Comparison of ENCODE assay signal across 23 cellular contexts in the genomic region with DNA sequence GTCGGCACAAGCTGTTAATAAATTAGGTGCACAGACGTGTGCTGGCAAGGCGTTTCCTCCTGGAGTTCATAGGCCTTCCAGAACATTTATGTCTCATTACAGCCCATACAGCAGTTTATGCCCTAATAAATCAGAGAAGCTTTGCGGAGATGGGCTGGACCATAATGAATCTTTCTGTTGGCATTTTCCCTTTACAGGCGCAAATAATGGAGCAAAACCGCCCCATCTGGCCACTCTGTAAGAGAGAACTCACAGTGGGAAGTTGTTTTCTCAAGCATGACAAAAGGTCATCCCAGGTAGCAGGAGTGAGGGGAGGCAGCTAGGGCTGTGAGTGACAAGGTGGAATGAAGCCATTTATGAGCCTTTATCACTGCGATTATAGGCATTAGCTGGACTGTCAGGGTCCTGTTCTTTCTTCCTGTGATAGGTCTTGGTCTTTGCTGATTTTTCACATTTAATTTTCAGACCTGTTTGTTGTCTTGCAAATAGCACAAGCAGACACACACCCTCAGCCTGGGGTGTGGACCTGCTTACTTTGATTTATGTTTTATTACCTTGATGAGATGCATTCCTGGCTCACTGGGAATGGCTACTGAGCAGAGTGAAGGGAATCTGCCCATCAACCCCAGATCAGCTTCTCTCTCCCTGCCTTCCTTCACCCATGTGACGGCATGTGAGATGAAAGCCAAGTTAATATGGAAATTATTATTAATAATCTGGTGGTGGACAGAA.
DNase-seq lines count a peak whose midpoint lies in the region; ATAC-seq and TF ChIP-seq lines count a peak whose summit lies in the region.
"Had no signal": no experiment of that assay in that cellular context is flagged by ENCODE, and none has a peak within 500 bp of the region (broad histone marks: within the 10 kb centered on the region; RNA-seq: fewer than 3 reads in every experiment).

No MANE protein-coding gene starts in this region.

- H3K27ac Mint-ChIP-seq in stimulated activated effector memory CD8-positive, alpha-beta T cell treated with anti-CD3 and anti-CD28 coated beads, Interleukin-12 subunit alpha, Interleukin-12 subunit beta, amount 100 ng/mL, for 72 hours: no peak overlapping the region
- H3K27ac Mint-ChIP-seq: activated CD4-positive, alpha-beta T cell treated with anti-CD3 and anti-CD28 coated beads for 36 hours; effector memory CD8-positive, alpha-beta T cell; IgD-negative memory B cell had no signal

- DNase-seq in A172 (ENCODE audit: low spot score) (peak; percentile 51), NCI-H146 (lab: John Stamatoyannopoulos, UW) (peak; percentile 32), iPS-NIHi11 (ENCODE audit: low spot score) (peak; percentile 56), GDM1 (lab: John Stamatoyannopoulos, UW) (no peak), pons (ENCODE audit: low spot score) (no peak), hypothalamus (lab: John Stamatoyannopoulos, UW) (no peak)
- no peak for DNase-seq in stimulated activated effector memory CD8-positive, alpha-beta T cell treated with anti-CD3 and anti-CD28 coated beads, Interleukin-12 subunit alpha, Interleukin-12 subunit beta, amount 100 ng/mL, for 72 hours (ENCODE audit: low spot score in 2 of 2)
- DNase-seq: activated CD4-positive, alpha-beta T cell treated with anti-CD3 and anti-CD28 coated beads for 36 hours; activated effector memory CD4-positive, alpha-beta T cell treated with Interleukin-2 at 50 U/mL for 16 hours; amniotic stem cell; effector memory CD8-positive, alpha-beta T cell; heart left ventricle; kidney glomerular epithelial cell; NCI-H2107; SK-N-SH; stimulated activated CD4-positive, alpha-beta T cell treated with anti-CD3 and anti-CD28 coated beads, Interleukin-15, amount 100 ng/mL, for 24 hours; stimulated activated naive CD4-positive, alpha-beta T cell treated with Interleukin-2 at 50 U/mL for 16 hours; T-helper 9 cell; tibial artery had no signal

- no peaks in the 10 kb centered on the region for H3K36me3 Mint-ChIP-seq in stimulated activated effector memory CD8-positive, alpha-beta T cell treated with anti-CD3 and anti-CD28 coated beads, Interleukin-12 subunit alpha, Interleukin-12 subunit beta, amount 100 ng/mL, for 72 hours
- H3K36me3 Mint-ChIP-seq: IgD-negative memory B cell had no signal

- TF ChIP-seq CTCF in VCaP (conservative IDR thresholded peaks at IDR 0.05): peak; percentile 25

- H3K9me3 Mint-ChIP-seq in stimulated activated effector memory CD8-positive, alpha-beta T cell treated with anti-CD3 and anti-CD28 coated beads, Interleukin-12 subunit alpha, Interleukin-12 subunit beta, amount 100 ng/mL, for 72 hours: peaks cover 12% of the 10 kb centered on the region

- ATAC-seq in stimulated activated effector memory CD8-positive, alpha-beta T cell treated with anti-CD3 and anti-CD28 coated beads, Interleukin-12 subunit alpha, Interleukin-12 subunit beta, amount 100 ng/mL, for 72 hours: no peak
- ATAC-seq: activated CD4-positive, alpha-beta T cell treated with anti-CD3 and anti-CD28 coated beads for 36 hours; effector memory CD8-positive, alpha-beta T cell; heart left ventricle had no signal

- H3K27ac ChIP-seq in VCaP: peak overlapping the region; percentile 18; the same call in 1 of the 2 replicates
- H3K27ac ChIP-seq: C4-2B, heart left ventricle, tibial artery had no signal

- H3K4me1 Mint-ChIP-seq in stimulated activated effector memory CD8-positive, alpha-beta T cell treated with anti-CD3 and anti-CD28 coated beads, Interleukin-12 subunit alpha, Interleukin-12 subunit beta, amount 100 ng/mL, for 72 hours: no peaks in the 10 kb centered on the region
- H3K4me1 Mint-ChIP-seq: activated CD4-positive, alpha-beta T cell treated with anti-CD3 and anti-CD28 coated beads for 36 hours; central memory CD8-positive, alpha-beta T cell; IgD-negative memory B cell had no signal

- H3K4me3 Mint-ChIP-seq in stimulated activated effector memory CD8-positive, alpha-beta T cell treated with anti-CD3 and anti-CD28 coated beads, Interleukin-12 subunit alpha, Interleukin-12 subunit beta, amount 100 ng/mL, for 72 hours: no peak overlapping the region
- H3K4me3 Mint-ChIP-seq: activated CD4-positive, alpha-beta T cell treated with anti-CD3 and anti-CD28 coated beads for 36 hours; central memory CD8-positive, alpha-beta T cell; effector memory CD8-positive, alpha-beta T cell; IgD-negative memory B cell had no signal

Comparison
In these comparisons a context has a peak if more than half of its experiments do, and no peak if none do; other contexts are left out.
1. DNase-seq: peak in A172 (single experiment), NCI-H146 (single experiment) and iPS-NIHi11 (single experiment); none in GDM1 (single experiment), stimulated activated effector memory CD8-positive, alpha-beta T cell treated with anti-CD3 and anti-CD28 coated beads, Interleukin-12 subunit alpha, Interleukin-12 subunit beta, amount 100 ng/mL, for 72 hours (0 of 2), pons (single experiment) and hypothalamus (0 of 51).